ENCODE assay signal across 15 cellular contexts in the genomic region with DNA sequence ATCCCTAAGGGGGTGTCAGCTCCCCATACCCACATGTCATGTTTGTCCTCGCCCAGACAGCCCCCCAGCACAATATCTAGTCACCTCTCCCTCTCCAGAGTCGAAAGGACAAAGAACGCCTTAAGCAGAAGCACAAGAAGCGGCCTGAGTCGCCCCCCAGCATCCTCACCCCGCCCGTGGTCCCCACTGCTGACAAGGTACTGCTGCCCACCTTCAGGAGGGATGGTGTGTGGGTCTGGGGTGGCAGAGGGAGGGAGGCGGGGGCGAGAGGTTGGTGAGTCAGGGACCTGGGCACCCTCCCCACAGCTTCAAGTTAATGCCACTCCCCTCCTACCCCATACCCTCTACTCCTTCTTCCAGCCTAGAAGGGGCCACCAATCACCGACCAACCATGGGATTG. TPM values are rescaled to one million over a fixed set of nuclear protein-coding genes. Genes with fewer than 3 reads are reported as not detected.
DNase-seq lines count a peak whose midpoint lies in the region; ATAC-seq and TF ChIP-seq lines count a peak whose summit lies in the region.
"Had no signal": no experiment of that assay in that cellular context is flagged by ENCODE, and none has a peak within 500 bp of the region (broad histone marks: within the 10 kb centered on the region; RNA-seq: fewer than 3 reads in every experiment).

No MANE protein-coding gene starts in this region.

- ATAC-seq in Right ventricle myocardium inferior, result no peak
- no peak for ATAC-seq in activated naive CD8-positive, alpha-beta T cell treated with anti-CD3 and anti-CD28 coated beads, Interleukin-2, amount 50 U/mL, for 24 hours
- ATAC-seq in gastrocnemius medialis, result no peak
- ATAC-seq in omental fat pad (ENCODE audit: low FRiP score), result no peak
- no peak for ATAC-seq in HG02973 (IDR thresholded peaks at IDR 0.05; ENCODE audit: unreplicated experiment)

- no peak overlapping the region for H3K4me3 Mint-ChIP-seq in activated naive CD8-positive, alpha-beta T cell treated with anti-CD3 and anti-CD28 coated beads, Interleukin-2, amount 50 U/mL, for 24 hours
- H3K4me3 Mint-ChIP-seq: CD8-positive, alpha-beta memory T cell had no signal

- no peaks in the 10 kb centered on the region for H3K9me3 ChIP-seq in left ventricle myocardium inferior (replicated peaks)
- H3K9me3 ChIP-seq in HEK293 (ENCODE audit: control insufficient read depth, insufficient read depth, low read depth, low read length), result no peaks in the 10 kb centered on the region
- no peaks in the 10 kb centered on the region for H3K9me3 ChIP-seq in gastrocnemius medialis

- intact Hi-C loops in left ventricle myocardium inferior (cut with micrococcal nuclease) (no loop called here), Right ventricle myocardium inferior (cut with DNase I) (no loop called here), gastrocnemius medialis (cut with DNase I; ENCODE audit: low total_unique reads) (no loop called here)

- in situ Hi-C loops in gastrocnemius medialis (cut with MboI; ENCODE audit: low sequenced_read_pairs in 4 of 4), result no loop called here

- H3K9me3 Mint-ChIP-seq in activated naive CD8-positive, alpha-beta T cell treated with anti-CD3 and anti-CD28 coated beads, Interleukin-2, amount 50 U/mL, for 24 hours, result no peaks in the 10 kb centered on the region
- H3K9me3 Mint-ChIP-seq: CD8-positive, alpha-beta memory T cell had no signal

- no peak overlapping the region for H3K4me3 ChIP-seq in left ventricle myocardium inferior
- no peak overlapping the region for H3K4me3 ChIP-seq in HEK293 (ENCODE audit: low read depth, low read length)
- H3K4me3 ChIP-seq in gastrocnemius medialis, result no peak overlapping the region
- H3K4me3 ChIP-seq: GM23248 had no signal

- DNase-seq in left ventricle myocardium inferior (no peak), Right ventricle myocardium inferior (ENCODE audit: missing footprints) (no peak), gastrocnemius medialis (no peak), omental fat pad (ENCODE audit: low spot score) (no peak), NCI-H1436 (lab: John Stamatoyannopoulos, UW) (no peak)
- no peak for DNase-seq in activated naive CD8-positive, alpha-beta T cell treated with anti-CD3 and anti-CD28 coated beads, Interleukin-2, amount 50 U/mL, for 24 hours
- DNase-seq: ACHN; CD8-positive, alpha-beta memory T cell; GF-D8; GM23248; NCI-H1105 treated with DMSO at 0.1 percent for 48 hours; NCI-H1930; NCI-H510A treated with DMSO at 0.1 percent for 48 hours had no signal

- H3K4me1 ChIP-seq in left ventricle myocardium inferior, result peaks cover 54% of the 10 kb centered on the region
- H3K4me1 ChIP-seq in HEK293 (ENCODE audit: control insufficient read depth, insufficient read depth, low read length), result no peaks in the 10 kb centered on the region
- peaks cover 45 to 49% of the 10 kb centered on the region in 2 donors for H3K4me1 ChIP-seq in gastrocnemius medialis

- TF ChIP-seq CTCF in left ventricle myocardium inferior (IDR thresholded peaks at IDR 0.05; ENCODE audit: borderline replicate concordance) (no peak), HEK293 (tag by site-specific recombination; IDR thresholded peaks at IDR 0.05) (no peak), gastrocnemius medialis (IDR thresholded peaks at IDR 0.05 in 4 of 5, conservative IDR thresholded peaks at IDR 0.05 in 1 of 5) (no peak), omental fat pad (IDR thresholded peaks at IDR 0.05) (no peak)

- no peaks in the 10 kb centered on the region for H3K27me3 Mint-ChIP-seq in activated naive CD8-positive, alpha-beta T cell treated with anti-CD3 and anti-CD28 coated beads, Interleukin-2, amount 50 U/mL, for 24 hours
- H3K27me3 Mint-ChIP-seq: CD8-positive, alpha-beta memory T cell had no signal

- H3K27me3 ChIP-seq in left ventricle myocardium inferior (ENCODE audit: low read depth) (no peaks in the 10 kb centered on the region), gastrocnemius medialis (no peaks in the 10 kb centered on the region)

- H3K27ac Mint-ChIP-seq in activated naive CD8-positive, alpha-beta T cell treated with anti-CD3 and anti-CD28 coated beads, Interleukin-2, amount 50 U/mL, for 24 hours, result peak overlapping the region; percentile 47

- CTCF ChIA-PET in HEK293 (lab: Yijun Ruan, JAX), result interaction anchor here (0.6 to 1.2 kb wide), 2 partner anchors 22 to 289 kb away, joined by 3 to 4 read pairs; no protein-coding TSS in a partner anchor

- H3K27ac ChIP-seq in left ventricle myocardium inferior (replicated peaks) (peak overlapping the region; percentile 76), HEK293 (ENCODE audit: extremely low read depth, low read depth, low read length) (no peak overlapping the region), gastrocnemius medialis (peak overlapping the region; percentile 66 to 100 (median 84))
- H3K27ac ChIP-seq: GM23248 had no signal

- H3K36me3 Mint-ChIP-seq in activated naive CD8-positive, alpha-beta T cell treated with anti-CD3 and anti-CD28 coated beads, Interleukin-2, amount 50 U/mL, for 24 hours (ENCODE audit: low read depth), result peaks cover 50% of the 10 kb centered on the region

- POLR2A ChIA-PET in HEK293 (lab: Yijun Ruan, JAX), result no interaction called here

- TF ChIP-seq POLR2A in gastrocnemius medialis (IDR thresholded peaks at IDR 0.05), result no peak

- peaks cover 65% of the 10 kb centered on the region for H3K4me1 Mint-ChIP-seq in activated naive CD8-positive, alpha-beta T cell treated with anti-CD3 and anti-CD28 coated beads, Interleukin-2, amount 50 U/mL, for 24 hours

- H3K36me3 ChIP-seq in left ventricle myocardium inferior (peaks cover 94% of the 10 kb centered on the region), HEK293 (ENCODE audit: control insufficient read depth in 2 of 2, insufficient read depth in 1 of 2, low read length in 2 of 2) (peaks cover 10 to 97% of the 10 kb centered on the region in 2 experiments; a peak in 2 of 3 replicates), gastrocnemius medialis (peaks cover 0 to 70% of the 10 kb centered on the region in 2 donors)

TF ChIP-seq in HEK293, 187 proteins besides CTCF, POLR2A, EP300 and RAD21:
- TF ChIP-seq ZNF302 (tag by site-specific recombination; IDR thresholded peaks at IDR 0.05; ENCODE audit: low read depth) (no peak), ZNF529 (tag by site-specific recombination; IDR thresholded peaks at IDR 0.05; ENCODE audit: insufficient replicate concordance) (no peak), ZNF426 (tag by site-specific recombination; IDR thresholded peaks at IDR 0.05) (no peak), EGR2 (tag by site-specific recombination; IDR thresholded peaks at IDR 0.05; ENCODE audit: low read depth) (peak; percentile 51), ZNF76 (tag by site-specific recombination; IDR thresholded peaks at IDR 0.05; ENCODE audit: borderline replicate concordance, low read depth) (no peak), ZNF501 (tag by site-specific recombination; IDR thresholded peaks at IDR 0.05) (no peak), ZNF580 (tag by site-specific recombination; IDR thresholded peaks at IDR 0.05) (no peak), ZFHX2 (tag by site-specific recombination; conservative IDR thresholded peaks at IDR 0.05) (peak; percentile 25; the same call in 1 of the 2 replicates), ZNF324 (tag by site-specific recombination; IDR thresholded peaks at IDR 0.05) (no peak)

RNA-seq across cellular contexts. Expression of gene MLLT6, which starts 7.5 kb away (rescaled TPM):
- total RNA-seq in left ventricle myocardium inferior (74.1 TPM), Right ventricle myocardium inferior (71.1 TPM), gastrocnemius medialis (10 to 100 TPM; 48.2 to 76.8 (median 56.3) TPM), omental fat pad (100 to 1,000 TPM in 1 of 4 donors, 10 to 100 TPM in 3; 38.7 to 108 (median 54.8) TPM)

RNA-seq across cellular contexts. Expression of gene CISD3, which starts 17.5 kb away (rescaled TPM):
- total RNA-seq in left ventricle myocardium inferior (75.9 TPM), Right ventricle myocardium inferior (84.7 TPM), gastrocnemius medialis (10 to 100 TPM; 10.0 to 25.8 (median 13.3) TPM), omental fat pad (10 to 100 TPM in 3 of 4 donors, 1 to 10 TPM in 1; 7.6 to 25.5 (median 15.7) TPM)

RNA-seq across cellular contexts. Expression of gene PCGF2, which starts 35.5 kb away (rescaled TPM):
- total RNA-seq in left ventricle myocardium inferior (20.7 TPM), Right ventricle myocardium inferior (24.4 TPM), gastrocnemius medialis (1 to 10 TPM; 1.3 to 4.0 (median 1.6) TPM), omental fat pad (10 to 100 TPM in 1 of 4 donors, 1 to 10 TPM in 3; 3.2 to 17.0 (median 6.1) TPM)

RNA-seq across cellular contexts. Expression of gene EPOP, which starts 37.8 kb away (rescaled TPM):
- total RNA-seq in left ventricle myocardium inferior (0.33 TPM), Right ventricle myocardium inferior (0.51 TPM), gastrocnemius medialis (1 to 10 TPM in 1 of 4 donors, under 1 TPM in 2, not detected in 1; 0.29 to 1.2 (median 0.75) TPM), omental fat pad (1 to 10 TPM in 2 of 4 donors, under 1 TPM in 2; 0.38 to 5.2 (median 1.5) TPM)

RNA-seq across cellular contexts. Expression of gene PSMB3, which starts 39.9 kb away (rescaled TPM):
- 149 TPM for total RNA-seq in left ventricle myocardium inferior
- total RNA-seq in Right ventricle myocardium inferior, result 175 TPM
- total RNA-seq in gastrocnemius medialis, result 100 to 1,000 TPM; 211 to 334 (median 280) TPM
- total RNA-seq in omental fat pad, result 100 to 1,000 TPM; 140 to 169 (median 155) TPM
